ENCODE assay signal across 1 cellular context in genomic region chr3:139677341-139678155, GRCh38.
A peak's percentile ranks its signal among the peaks of the same experiment; 100 is the strongest.
TF ChIP-seq lines count a peak whose summit lies in the region.

TSS of gene NMNAT3 (minus strand) at chr3:139677972. CDS start at chr3:139627724, 50,248 bp downstream.

TF ChIP-seq in HepG2, 621 proteins besides CTCF, POLR2A, EP300 and RAD21 (continued from another document and continues in another):
- no peak for TF ChIP-seq HNF1A (IDR thresholded peaks at IDR 0.05; ENCODE audit: low read depth)
- TF ChIP-seq HNF1A (CRISPR knock-in tag; IDR thresholded peaks at IDR 0.05; ENCODE audit: borderline replicate concordance) = no peak; the same call in 1 of the 2 replicates
- TF ChIP-seq, protein P1, sequence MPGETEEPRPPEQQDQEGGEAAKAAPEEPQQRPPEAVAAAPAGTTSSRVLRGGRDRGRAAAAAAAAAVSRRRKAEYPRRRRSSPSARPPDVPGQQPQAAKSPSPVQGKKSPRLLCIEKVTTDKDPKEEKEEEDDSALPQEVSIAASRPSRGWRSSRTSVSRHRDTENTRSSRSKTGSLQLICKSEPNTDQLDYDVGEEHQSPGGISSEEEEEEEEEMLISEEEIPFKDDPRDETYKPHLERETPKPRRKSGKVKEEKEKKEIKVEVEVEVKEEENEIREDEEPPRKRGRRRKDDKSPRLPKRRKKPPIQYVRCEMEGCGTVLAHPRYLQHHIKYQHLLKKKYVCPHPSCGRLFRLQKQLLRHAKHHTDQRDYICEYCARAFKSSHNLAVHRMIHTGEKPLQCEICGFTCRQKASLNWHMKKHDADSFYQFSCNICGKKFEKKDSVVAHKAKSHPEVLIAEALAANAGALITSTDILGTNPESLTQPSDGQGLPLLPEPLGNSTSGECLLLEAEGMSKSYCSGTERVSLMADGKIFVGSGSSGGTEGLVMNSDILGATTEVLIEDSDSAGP (CRISPR knock-in tag; IDR thresholded peaks at IDR 0.05; ENCODE audit: borderline replicate concordance) = peak; percentile 88; the same call in 1 of the 2 replicates
- TF ChIP-seq ZNF256 (CRISPR knock-in tag; conservative IDR thresholded peaks at IDR 0.05) = no peak
- no peak for TF ChIP-seq ELK4 (CRISPR knock-in tag; IDR thresholded peaks at IDR 0.05; ENCODE audit: borderline replicate concordance)
- TF ChIP-seq PHF20 (CRISPR knock-in tag; IDR thresholded peaks at IDR 0.05) = peak; percentile 24; the same call in 1 of the 2 replicates
- 0 out of 2 replicates have a peak, but pooled peaks have one; percentile 40 for TF ChIP-seq TARDBP (CRISPR knock-in tag; IDR thresholded peaks at IDR 0.05)
- peak; percentile 66; the same call in 1 of the 2 replicates for TF ChIP-seq ZNF580 (CRISPR knock-in tag; IDR thresholded peaks at IDR 0.05; ENCODE audit: borderline replicate concordance, low read depth)
- peak; percentile 30; the same call in 1 of the 2 replicates for TF ChIP-seq ZNF709 (CRISPR knock-in tag; IDR thresholded peaks at IDR 0.05)
- TF ChIP-seq ZNF446 (CRISPR knock-in tag; IDR thresholded peaks at IDR 0.05) = no peak
- TF ChIP-seq RARG (CRISPR knock-in tag; IDR thresholded peaks at IDR 0.05; ENCODE audit: low read depth) = no peak
- peak; percentile 13; the same call in 1 of the 2 replicates for TF ChIP-seq ETV5 (CRISPR knock-in tag; IDR thresholded peaks at IDR 0.05; ENCODE audit: borderline replicate concordance)
- TF ChIP-seq ZMYM4 (CRISPR knock-in tag; IDR thresholded peaks at IDR 0.05) = peak; percentile 79
- TF ChIP-seq E2F5 (CRISPR knock-in tag; conservative IDR thresholded peaks at IDR 0.05) = no peak
- TF ChIP-seq KDM3A (CRISPR knock-in tag; IDR thresholded peaks at IDR 0.05; ENCODE audit: low read depth) = peak; percentile 59; the same call in 1 of the 2 replicates
- TF ChIP-seq YEATS2 (CRISPR knock-in tag; IDR thresholded peaks at IDR 0.05; ENCODE audit: borderline replicate concordance) = no peak; the same call in 1 of the 2 replicates
- TF ChIP-seq NONO (IDR thresholded peaks at IDR 0.05) = no peak
- TF ChIP-seq NONO (CRISPR knock-in tag; conservative IDR thresholded peaks at IDR 0.05) = peak; percentile 52; the same call in 1 of the 2 replicates
- no peak for TF ChIP-seq NFATC3 (CRISPR knock-in tag; IDR thresholded peaks at IDR 0.05)
- TF ChIP-seq EED (CRISPR knock-in tag; IDR thresholded peaks at IDR 0.05) = peak; percentile 52; the same call in 1 of the 2 replicates
- TF ChIP-seq ZNF292 (CRISPR knock-in tag; IDR thresholded peaks at IDR 0.05; ENCODE audit: borderline replicate concordance, low read depth) = peak; percentile 64
- TF ChIP-seq MBNL3 (CRISPR knock-in tag; conservative IDR thresholded peaks at IDR 0.05) = no peak
- no peak for TF ChIP-seq PLSCR1 (CRISPR knock-in tag; IDR thresholded peaks at IDR 0.05; ENCODE audit: borderline replicate concordance)
- TF ChIP-seq, protein P2, sequence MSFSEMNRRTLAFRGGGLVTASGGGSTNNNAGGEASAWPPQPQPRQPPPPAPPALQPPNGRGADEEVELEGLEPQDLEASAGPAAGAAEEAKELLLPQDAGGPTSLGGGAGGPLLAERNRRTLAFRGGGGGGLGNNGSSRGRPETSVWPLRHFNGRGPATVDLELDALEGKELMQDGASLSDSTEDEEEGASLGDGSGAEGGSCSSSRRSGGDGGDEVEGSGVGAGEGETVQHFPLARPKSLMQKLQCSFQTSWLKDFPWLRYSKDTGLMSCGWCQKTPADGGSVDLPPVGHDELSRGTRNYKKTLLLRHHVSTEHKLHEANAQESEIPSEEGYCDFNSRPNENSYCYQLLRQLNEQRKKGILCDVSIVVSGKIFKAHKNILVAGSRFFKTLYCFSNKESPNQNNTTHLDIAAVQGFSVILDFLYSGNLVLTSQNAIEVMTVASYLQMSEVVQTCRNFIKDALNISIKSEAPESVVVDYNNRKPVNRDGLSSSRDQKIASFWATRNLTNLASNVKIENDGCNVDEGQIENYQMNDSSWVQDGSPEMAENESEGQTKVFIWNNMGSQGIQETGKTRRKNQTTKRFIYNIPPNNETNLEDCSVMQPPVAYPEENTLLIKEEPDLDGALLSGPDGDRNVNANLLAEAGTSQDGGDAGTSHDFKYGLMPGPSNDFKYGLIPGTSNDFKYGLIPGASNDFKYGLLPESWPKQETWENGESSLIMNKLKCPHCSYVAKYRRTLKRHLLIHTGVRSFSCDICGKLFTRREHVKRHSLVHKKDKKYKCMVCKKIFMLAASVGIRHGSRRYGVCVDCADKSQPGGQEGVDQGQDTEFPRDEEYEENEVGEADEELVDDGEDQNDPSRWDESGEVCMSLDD (CRISPR knock-in tag; IDR thresholded peaks at IDR 0.05; ENCODE audit: borderline replicate concordance) = no peak
- 0 out of 2 replicates have a peak, but pooled peaks have one; percentile 54 for TF ChIP-seq GZF1 (CRISPR knock-in tag; IDR thresholded peaks at IDR 0.05)
- TF ChIP-seq ZNF530 (CRISPR knock-in tag; IDR thresholded peaks at IDR 0.05; ENCODE audit: low read depth) = no peak
- TF ChIP-seq ZNF670 (CRISPR knock-in tag; IDR thresholded peaks at IDR 0.05; ENCODE audit: borderline replicate concordance) = no peak; the same call in 1 of the 2 replicates
- TF ChIP-seq ZNF616 (CRISPR knock-in tag; IDR thresholded peaks at IDR 0.05; ENCODE audit: low read depth) = peak; percentile 63; the same call in 1 of the 2 replicates
- TF ChIP-seq BCL6 (CRISPR knock-in tag; IDR thresholded peaks at IDR 0.05) = peak; percentile 63
- peak; percentile 35; the same call in 1 of the 2 replicates for TF ChIP-seq FOXK1 (CRISPR knock-in tag; IDR thresholded peaks at IDR 0.05; ENCODE audit: borderline replicate concordance, low read depth)
- TF ChIP-seq ZNF136 (CRISPR knock-in tag; IDR thresholded peaks at IDR 0.05; ENCODE audit: low read depth) = no peak; the same call in 1 of the 2 replicates
- TF ChIP-seq, protein P3, sequence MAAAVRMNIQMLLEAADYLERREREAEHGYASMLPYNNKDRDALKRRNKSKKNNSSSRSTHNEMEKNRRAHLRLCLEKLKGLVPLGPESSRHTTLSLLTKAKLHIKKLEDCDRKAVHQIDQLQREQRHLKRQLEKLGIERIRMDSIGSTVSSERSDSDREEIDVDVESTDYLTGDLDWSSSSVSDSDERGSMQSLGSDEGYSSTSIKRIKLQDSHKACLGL (CRISPR knock-in tag; IDR thresholded peaks at IDR 0.05) = peak; percentile 57; the same call in 1 of the 2 replicates
- 0 out of 2 replicates have a peak, but pooled peaks have one; percentile 38 for TF ChIP-seq ZNF878 (CRISPR knock-in tag; IDR thresholded peaks at IDR 0.05)
- peak; percentile 67; the same call in 1 of the 2 replicates for TF ChIP-seq ZNF441 (CRISPR knock-in tag; IDR thresholded peaks at IDR 0.05; ENCODE audit: borderline replicate concordance)
- TF ChIP-seq, protein P4, sequence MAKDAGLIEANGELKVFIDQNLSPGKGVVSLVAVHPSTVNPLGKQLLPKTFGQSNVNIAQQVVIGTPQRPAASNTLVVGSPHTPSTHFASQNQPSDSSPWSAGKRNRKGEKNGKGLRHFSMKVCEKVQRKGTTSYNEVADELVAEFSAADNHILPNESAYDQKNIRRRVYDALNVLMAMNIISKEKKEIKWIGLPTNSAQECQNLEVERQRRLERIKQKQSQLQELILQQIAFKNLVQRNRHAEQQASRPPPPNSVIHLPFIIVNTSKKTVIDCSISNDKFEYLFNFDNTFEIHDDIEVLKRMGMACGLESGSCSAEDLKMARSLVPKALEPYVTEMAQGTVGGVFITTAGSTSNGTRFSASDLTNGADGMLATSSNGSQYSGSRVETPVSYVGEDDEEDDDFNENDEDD (CRISPR knock-in tag; IDR thresholded peaks at IDR 0.05; ENCODE audit: borderline replicate concordance) = peak; percentile 15; the same call in 1 of the 2 replicates
- no peak for TF ChIP-seq ZNF740 (CRISPR knock-in tag; IDR thresholded peaks at IDR 0.05)
- 0 out of 2 replicates have a peak, but pooled peaks have one; percentile 42 for TF ChIP-seq ERF (CRISPR knock-in tag; IDR thresholded peaks at IDR 0.05)
- peak; percentile 77; the same call in 1 of the 2 replicates for TF ChIP-seq CSRNP1 (CRISPR knock-in tag; IDR thresholded peaks at IDR 0.05)
- peak; percentile 53; the same call in 1 of the 2 replicates for TF ChIP-seq ZNF607 (CRISPR knock-in tag; IDR thresholded peaks at IDR 0.05; ENCODE audit: borderline replicate concordance)
- peak; percentile 56; the same call in 1 of the 2 replicates for TF ChIP-seq ZNF598 (CRISPR knock-in tag; IDR thresholded peaks at IDR 0.05; ENCODE audit: borderline replicate concordance)
- TF ChIP-seq ZFP36L1 (CRISPR knock-in tag; IDR thresholded peaks at IDR 0.05) = no peak
- TF ChIP-seq FOSL2 (CRISPR knock-in tag; IDR thresholded peaks at IDR 0.05) = no peak
- peak; percentile 34; the same call in 1 of the 2 replicates for TF ChIP-seq GATAD2A (CRISPR knock-in tag; IDR thresholded peaks at IDR 0.05)
- TF ChIP-seq HMG20A (CRISPR knock-in tag; IDR thresholded peaks at IDR 0.05; ENCODE audit: borderline replicate concordance) = no peak
- peak; percentile 41 for TF ChIP-seq HNRNPK (IDR thresholded peaks at IDR 0.05; ENCODE audit: low read depth, low read length, poor library complexity, severe bottlenecking)
- peak; percentile 57; the same call in 1 of the 2 replicates for TF ChIP-seq ZFP82 (CRISPR knock-in tag; IDR thresholded peaks at IDR 0.05; ENCODE audit: borderline replicate concordance)
- no peak for TF ChIP-seq NFIC (IDR thresholded peaks at IDR 0.05; ENCODE audit: low read length)
